10 cellular contexts compared by ENCODE assay signal in genomic region chr10:16950686-16951681, GRCh38.
DNase-seq lines count a peak whose midpoint lies in the region; ATAC-seq, FAIRE-seq and TF ChIP-seq lines count a peak whose summit lies in the region.
"Had no signal": no experiment of that assay in that cellular context is flagged by ENCODE, and none has a peak within 500 bp of the region (broad histone marks: within the 10 kb centered on the region; RNA-seq: fewer than 3 reads in every experiment).

No MANE protein-coding gene starts in this region.

- no peak overlapping the region for H3K18ac ChIP-seq in H9 (ENCODE audit: insufficient read length, low read depth, low read length)

- no peak for ATAC-seq in HG02571 (IDR thresholded peaks at IDR 0.05; ENCODE audit: unreplicated experiment)
- no peak for ATAC-seq in HG03460 (IDR thresholded peaks at IDR 0.05; ENCODE audit: unreplicated experiment)

- DNase-seq in H9: peak; percentile 82
- peak; percentile 42 for DNase-seq in amniotic epithelial cell (ENCODE audit: low read depth)
- peak; percentile 86 for DNase-seq in iris pigment epithelial cell (ENCODE audit: low read depth)
- no peak for DNase-seq in HT-29 (ENCODE audit: low spot score)
- no peak for DNase-seq in sigmoid colon
- DNase-seq: GDM1, heart right ventricle had no signal

- no peak overlapping the region for H3K56ac ChIP-seq in H9 (ENCODE audit: insufficient read length, low read depth, low read length)

- no peaks in the 10 kb centered on the region for H3K9me3 Mint-ChIP-seq in H9

- peaks cover 2% of the 10 kb centered on the region; the same call in 1 of the 2 replicates for H3K27me3 Mint-ChIP-seq in H9 (ENCODE audit: low read depth)

- TF ChIP-seq EP300 in sigmoid colon (IDR thresholded peaks at IDR 0.05): no peak

- no peak overlapping the region for H3K27ac ChIP-seq in H9 (ENCODE audit: insufficient read length, low read depth, low read length)
- H3K27ac ChIP-seq in sigmoid colon: no peak overlapping the region

- no peaks in the 10 kb centered on the region for H3K79me2 ChIP-seq in H9 (ENCODE audit: insufficient read depth, low read length)

- no peaks in the 10 kb centered on the region; a peak in 1 of 7 replicates for H3K36me3 Mint-ChIP-seq in H9 (ENCODE audit: insufficient read depth in 1 of 3, low read depth in 3 of 3)

- H4K8ac ChIP-seq in H9 (replicated peaks; ENCODE audit: insufficient read length, low read depth, low read length): no peak overlapping the region

- H2AK5ac ChIP-seq in H9 (ENCODE audit: insufficient read length, low read length): no peak overlapping the region

- intact Hi-C loops in sigmoid colon (cut with DNase I): no loop called here

- no peak overlapping the region for H3K4ac ChIP-seq in H9 (ENCODE audit: low read depth, low read length)

- FAIRE-seq in A204.1 (lab: Jason Lieb, UNC): peak; percentile 99

- H3K79me1 ChIP-seq in H9 (ENCODE audit: insufficient read depth, low read depth, low read length, poor library complexity, severe bottlenecking): no peaks in the 10 kb centered on the region

- H2BK15ac ChIP-seq in H9 (ENCODE audit: low read depth, low read length): no peak overlapping the region

- H3K9me3 ChIP-seq in H9 (ENCODE audit: control insufficient read depth, low read depth, low read length): no peaks in the 10 kb centered on the region
- H3K9me3 ChIP-seq in sigmoid colon: no peaks in the 10 kb centered on the region
- H3K9me3 ChIP-seq: heart right ventricle had no signal

- H3K23me2 ChIP-seq in H9 (ENCODE audit: insufficient read length, low read depth, low read length, poor library complexity, severe bottlenecking): no peaks in the 10 kb centered on the region

- H2BK120ac ChIP-seq in H9 (ENCODE audit: low read depth, low read length, poor library complexity, severe bottlenecking): no peak overlapping the region

- no peak overlapping the region for H3K4me3 Mint-ChIP-seq in H9

- H2BK20ac ChIP-seq in H9 (ENCODE audit: low read depth, low read length, poor library complexity, severe bottlenecking): no peak overlapping the region

- WGBS in H9 (ENCODE audit: extremely low coverage, insufficient read length, low lambda C conversion rate): no CpG with 5 or more reads among the region's 8 CpGs
- 54 to 58% methylated on average over 8 of the region's 8 CpGs for WGBS in sigmoid colon, 2 donors

- peak overlapping the region; percentile 22 to 85 (median 34); a peak in 6 of 7 replicates for H3K27ac Mint-ChIP-seq in H9

- no peak overlapping the region for H3K9ac ChIP-seq in H9 (ENCODE audit: extremely low read depth, insufficient read length, low read length)

- no peak overlapping the region for H2BK5ac ChIP-seq in H9 (ENCODE audit: insufficient read length, low read length)

- H3K4me3 ChIP-seq in sigmoid colon: no peak overlapping the region
- H3K4me3 ChIP-seq: heart right ventricle had no signal

- no peaks in the 10 kb centered on the region for H4K20me1 ChIP-seq in H9 (ENCODE audit: control insufficient read depth, insufficient read depth, insufficient read length)

- H3K4me2 ChIP-seq in H9 (ENCODE audit: insufficient read depth, insufficient read length, low read length): peak overlapping the region; percentile 8

- H4K91ac ChIP-seq in H9 (ENCODE audit: insufficient read length, low read depth, low read length): no peak overlapping the region

- H3K27me3 ChIP-seq in H9 (ENCODE audit: insufficient read depth, low read length) (no peaks in the 10 kb centered on the region), sigmoid colon (no peaks in the 10 kb centered on the region)
- H3K27me3 ChIP-seq: heart right ventricle had no signal

- H3K23ac ChIP-seq in H9 (ENCODE audit: insufficient read length, low read depth, low read length): no peak overlapping the region

- H3T11ph ChIP-seq in H9 (ENCODE audit: low read length): no peak overlapping the region

- TF ChIP-seq CTCF in H9 (conservative IDR thresholded peaks at IDR 0.05) (no peak), sigmoid colon (IDR thresholded peaks at IDR 0.05) (no peak)

- H2AFZ ChIP-seq in H9 (ENCODE audit: low read length): no peak overlapping the region

- no peaks in the 10 kb centered on the region for H3K36me3 ChIP-seq in sigmoid colon
- H3K36me3 ChIP-seq: heart right ventricle had no signal

- H3K4me1 ChIP-seq in H9 (ENCODE audit: insufficient read depth, low read length) (0 out of 2 replicates have a peak, but pooled peaks cover 3% of the 10 kb centered on the region), sigmoid colon (peaks cover 0 to 7% (median 0%) of the 10 kb centered on the region in 4 donors)

- no peak overlapping the region for H3K14ac ChIP-seq in H9 (ENCODE audit: insufficient read depth, low read length)

- TF ChIP-seq POLR2A in sigmoid colon (IDR thresholded peaks at IDR 0.05): no peak

- no peak overlapping the region for H4K5ac ChIP-seq in H9 (ENCODE audit: insufficient read length, low read depth, low read length)

- H3K4me1 Mint-ChIP-seq in H9: peaks cover 40 to 44% of the 10 kb centered on the region in 2 experiments

- no peak overlapping the region for H2BK12ac ChIP-seq in H9 (ENCODE audit: insufficient read length, low read depth, low read length)

Comparison
In these comparisons a context has a peak if more than half of its experiments do, and no peak if none do; other contexts are left out.
1. DNase-seq: peak in H9 (single experiment), amniotic epithelial cell (single experiment) and iris pigment epithelial cell (single experiment); none in HT-29 (single experiment) and sigmoid colon (single experiment).